8 cellular contexts compared by ENCODE assay signal in the genomic region with DNA sequence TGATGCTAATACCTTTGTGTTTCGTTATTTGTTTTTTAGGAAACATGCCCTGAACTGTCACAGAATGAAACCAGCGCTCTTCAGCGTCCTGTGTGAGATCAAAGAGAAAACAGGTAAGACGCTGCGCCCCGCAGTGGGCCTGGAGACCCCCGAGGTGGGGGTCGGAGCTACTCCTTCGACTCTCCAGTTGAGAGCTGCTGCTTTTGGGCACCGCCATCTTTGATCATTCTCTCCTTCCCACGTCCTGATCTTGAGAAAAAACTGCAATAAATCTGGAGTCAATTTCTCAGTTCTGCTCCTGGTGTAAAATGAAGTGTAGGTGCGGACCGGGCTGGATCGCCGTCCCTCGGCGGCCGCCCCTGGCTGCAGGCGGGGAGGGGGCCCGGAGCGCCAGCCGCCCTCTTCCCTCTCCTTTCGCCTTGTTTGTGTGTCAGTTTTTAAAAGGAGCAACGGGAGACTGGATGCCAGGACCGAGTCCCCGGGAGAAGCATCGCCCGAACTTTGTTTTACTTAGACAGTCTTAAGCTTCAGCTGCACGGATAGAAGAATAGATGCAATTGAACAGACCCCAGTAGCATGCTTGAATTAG. TPM values are rescaled to one million over a fixed set of nuclear protein-coding genes. Genes with fewer than 3 reads are reported as not detected.
DNase-seq lines count a peak whose midpoint lies in the region; ATAC-seq and TF ChIP-seq lines count a peak whose summit lies in the region.

No MANE protein-coding gene starts in this region.

- peak overlapping the region; percentile 92 for H3K4me3 Mint-ChIP-seq in CD8-positive, alpha-beta T cell
- peak overlapping the region; percentile 90 for H3K4me3 Mint-ChIP-seq in type B pancreatic cell

- no peaks in the 10 kb centered on the region for H3K9me3 ChIP-seq in CD8-positive, alpha-beta T cell (ENCODE audit: low read length)
- H3K9me3 ChIP-seq in Karpas-422 (ENCODE audit: low read length) (no peaks in the 10 kb centered on the region), lower lobe of right lung (no peaks in the 10 kb centered on the region)

- no peaks in the 10 kb centered on the region for H3K27me3 Mint-ChIP-seq in CD8-positive, alpha-beta T cell (ENCODE audit: low read depth)
- H3K27me3 Mint-ChIP-seq in type B pancreatic cell = peaks cover 3% of the 10 kb centered on the region

- no peaks in the 10 kb centered on the region for H3K9me2 ChIP-seq in Karpas-422 (replicated peaks; ENCODE audit: insufficient read depth, low read length)

- CTCF ChIA-PET in CD8-positive, alpha-beta T cell (lab: Charles Lee) = no interaction called here

- POLR2A ChIA-PET in CD8-positive, alpha-beta T cell (lab: Charles Lee) = interaction anchor here (0.9 kb wide), 1 partner anchor 16 kb away, joined by 3 read pairs; no protein-coding TSS in a partner anchor

- peak overlapping the region; percentile 86 for H3K4me2 ChIP-seq in Karpas-422 (ENCODE audit: low read depth, low read length, poor library complexity, severe bottlenecking)

- DNase-seq in CD8-positive, alpha-beta T cell = peak in 2 of 7 experiments; percentile 39 to 50
- DNase-seq in Karpas-422 (no peak), caudate nucleus (lab: John Stamatoyannopoulos, UW) (peak in 12 of 61 donors; percentile 15 to 67 (median 33)), lower lobe of right lung (no peak), type B pancreatic cell (ENCODE audit: extremely low spot score, unreplicated experiment) (no peak), occipital lobe (lab: John Stamatoyannopoulos, UW) (no peak)
- no peak for DNase-seq in stimulated activated CD4-positive, alpha-beta T cell treated with anti-CD3 and anti-CD28 coated beads, Interleukin-4, amount 100 ng/mL, for 24 hours

- peak overlapping the region; percentile 87 for H3K4me3 ChIP-seq in CD8-positive, alpha-beta T cell (ENCODE audit: low read depth, low read length)
- no peak overlapping the region for H3K4me3 ChIP-seq in Karpas-422 (ENCODE audit: low read length)
- H3K4me3 ChIP-seq in lower lobe of right lung = peak overlapping the region; percentile 90

- H3K4me1 ChIP-seq in CD8-positive, alpha-beta T cell (ENCODE audit: insufficient read depth, low read length) = peaks cover 11% of the 10 kb centered on the region
- peaks cover 35% of the 10 kb centered on the region for H3K4me1 ChIP-seq in Karpas-422 (ENCODE audit: low read length)
- peaks cover 49% of the 10 kb centered on the region for H3K4me1 ChIP-seq in lower lobe of right lung

- peaks cover 32% of the 10 kb centered on the region for H3K4me1 Mint-ChIP-seq in CD8-positive, alpha-beta T cell (ENCODE audit: low read depth)
- H3K4me1 Mint-ChIP-seq in type B pancreatic cell (ENCODE audit: unreplicated experiment) = peaks cover 45% of the 10 kb centered on the region

- H3K27ac ChIP-seq in CD8-positive, alpha-beta T cell (ENCODE audit: low read depth, low read length) = no peak overlapping the region
- H3K27ac ChIP-seq in Karpas-422 (ENCODE audit: low read length) = no peak overlapping the region
- H3K27ac ChIP-seq in caudate nucleus (ENCODE audit: low read depth, low read length) = peak overlapping the region; percentile 72
- H3K27ac ChIP-seq in lower lobe of right lung = peak overlapping the region; percentile 83

- H3K27me3 ChIP-seq in CD8-positive, alpha-beta T cell (ENCODE audit: insufficient read depth, low read length) = no peaks in the 10 kb centered on the region
- H3K27me3 ChIP-seq in Karpas-422 (ENCODE audit: low read length) (no peaks in the 10 kb centered on the region), lower lobe of right lung (ENCODE audit: low read depth) (no peaks in the 10 kb centered on the region)

- no peak for ATAC-seq in CD8-positive, alpha-beta T cell
- ATAC-seq in lower lobe of right lung = no peak
- no peak for ATAC-seq in HG02981 (IDR thresholded peaks at IDR 0.05; ENCODE audit: unreplicated experiment)

- H3K79me2 ChIP-seq in Karpas-422 (ENCODE audit: low read length) = no peaks in the 10 kb centered on the region

- peak overlapping the region; percentile 63 for H3K27ac Mint-ChIP-seq in CD8-positive, alpha-beta T cell
- peak overlapping the region; percentile 91 for H3K27ac Mint-ChIP-seq in type B pancreatic cell

- H3K36me3 ChIP-seq in CD8-positive, alpha-beta T cell (ENCODE audit: insufficient read depth, low read length) = no peaks in the 10 kb centered on the region
- no peaks in the 10 kb centered on the region for H3K36me3 ChIP-seq in Karpas-422 (ENCODE audit: insufficient read depth, low read length)
- no peaks in the 10 kb centered on the region for H3K36me3 ChIP-seq in lower lobe of right lung

- H3K9ac ChIP-seq in Karpas-422 (ENCODE audit: low read length) = no peak overlapping the region

- TF ChIP-seq CTCF in CD8-positive, alpha-beta T cell (IDR thresholded peaks at IDR 0.05) = no peak
- no peak for TF ChIP-seq CTCF in lower lobe of right lung (IDR thresholded peaks at IDR 0.05)
- TF ChIP-seq CTCF in type B pancreatic cell (conservative IDR thresholded peaks at IDR 0.05) = no peak

- H2AFZ ChIP-seq in Karpas-422 (ENCODE audit: low read length) = no peak overlapping the region

- H3K9me3 Mint-ChIP-seq in CD8-positive, alpha-beta T cell = no peaks in the 10 kb centered on the region
- H3K9me3 Mint-ChIP-seq in type B pancreatic cell = no peaks in the 10 kb centered on the region

- intact Hi-C loops in CD8-positive, alpha-beta T cell (cut with DNase I, micrococcal nuclease) = loop anchor here in 1 of 2 experiments (5.0 kb wide), 1 partner anchor 556 kb away; no protein-coding TSS in a partner anchor
- intact Hi-C loops in lower lobe of right lung (cut with DNase I) = no loop called here

- H4K20me1 ChIP-seq in Karpas-422 (ENCODE audit: insufficient read depth, low read depth, low read length) = peaks cover 9% of the 10 kb centered on the region; the same call in 1 of the 2 replicates

- peaks cover 11% of the 10 kb centered on the region for H3K36me3 Mint-ChIP-seq in CD8-positive, alpha-beta T cell
- peaks cover 3% of the 10 kb centered on the region for H3K36me3 Mint-ChIP-seq in type B pancreatic cell

RNA-seq across cellular contexts. Expression of a gene that starts 1.4 kb away (rescaled TPM):
- 10 to 100 TPM; 16.2 to 19.9 TPM for total RNA-seq in CD8-positive, alpha-beta T cell
- total RNA-seq in Karpas-422 (2014; rRNA removed; shearing (Covaris generic); ENCODE audit: low replicate concordance) = 8.8 TPM in 2 replicates
- total RNA-seq in lower lobe of right lung = 46.1 TPM
- total RNA-seq in type B pancreatic cell (ENCODE audit: low replicate concordance) = 31.1 and 60.9 TPM in 2 replicates
- total RNA-seq in occipital lobe = 14.3 TPM

RNA-seq across cellular contexts. Expression of a gene that starts 41.6 kb away (rescaled TPM):
- 10 to 100 TPM; 38.2 to 42.7 TPM for total RNA-seq in CD8-positive, alpha-beta T cell
- total RNA-seq in Karpas-422 (2014; rRNA removed; shearing (Covaris generic); ENCODE audit: low replicate concordance) = 62.8 and 85.1 TPM in 2 replicates
- total RNA-seq in lower lobe of right lung (71.5 TPM), type B pancreatic cell (ENCODE audit: low replicate concordance) (67.3 and 77.9 TPM in 2 replicates), occipital lobe (37.6 TPM)

Comparison
In these comparisons a context has a peak if more than half of its experiments do, and no peak if none do; other contexts are left out.
1. H3K27ac ChIP-seq: peak in caudate nucleus (single experiment) and lower lobe of right lung (single experiment); none in CD8-positive, alpha-beta T cell (single experiment) and Karpas-422 (single experiment).